ENCODE assay signal across 1 cellular context in the genomic region with DNA sequence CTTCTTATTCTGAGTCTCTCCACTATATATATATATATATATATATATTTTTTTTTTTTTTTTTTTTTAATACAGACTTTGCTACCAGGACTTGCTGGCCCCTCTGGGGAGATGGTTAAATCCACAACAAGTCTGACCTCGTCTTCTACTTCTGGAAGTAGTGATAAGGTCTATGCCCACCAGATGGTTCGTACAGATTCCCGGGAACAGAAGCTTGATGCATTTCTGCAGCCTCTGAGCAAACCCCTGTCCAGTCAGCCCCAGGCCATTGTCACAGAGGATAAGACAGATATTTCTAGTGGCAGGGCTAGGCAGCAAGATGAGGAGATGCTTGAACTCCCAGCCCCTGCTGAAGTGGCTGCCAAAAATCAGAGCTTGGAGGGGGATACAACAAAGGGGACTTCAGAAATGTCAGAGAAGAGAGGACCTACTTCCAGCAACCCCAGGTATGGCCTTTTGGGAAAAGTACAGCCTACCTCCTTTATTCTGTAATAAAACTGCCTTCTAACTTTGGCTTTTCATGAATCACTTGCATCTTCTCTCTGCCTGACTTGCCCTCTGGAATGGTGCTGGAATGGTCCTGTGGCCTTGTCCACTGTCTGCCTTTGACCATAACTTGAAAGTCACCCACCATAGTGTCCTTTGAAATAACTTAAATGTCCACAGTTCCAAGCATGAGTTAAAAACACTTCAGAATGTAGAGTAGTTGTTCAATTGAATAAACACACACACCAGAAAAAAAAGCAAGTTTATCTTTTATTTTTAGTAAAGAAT.
TF ChIP-seq lines count a peak whose summit lies in the region.

No MANE protein-coding gene starts in this region.

TF ChIP-seq in endothelial cell of umbilical vein, 7 proteins besides CTCF, POLR2A, EP300 and RAD21:
- TF ChIP-seq JUN (IDR thresholded peaks at IDR 0.05; ENCODE audit: borderline replicate concordance, insufficient read depth, insufficient read length, low read depth), result no peak
- no peak for TF ChIP-seq MYC (IDR thresholded peaks at IDR 0.05; ENCODE audit: low read depth, low read length)
- TF ChIP-seq FOS (IDR thresholded peaks at IDR 0.05; ENCODE audit: borderline replicate concordance, insufficient read depth, low read length), result no peak
- TF ChIP-seq EZH2 (IDR thresholded peaks at IDR 0.05; ENCODE audit: borderline replicate concordance, low read depth, low read length, severe bottlenecking), result no peak
- TF ChIP-seq GATA2 (IDR thresholded peaks at IDR 0.05; ENCODE audit: insufficient read depth, insufficient read length, low read depth, low read length), result no peak
- no peak for TF ChIP-seq POLR2AphosphoS5 (IDR thresholded peaks at IDR 0.05; ENCODE audit: insufficient read depth, low read depth, low read length)
- no peak for TF ChIP-seq MAX (IDR thresholded peaks at IDR 0.05; ENCODE audit: insufficient read depth, insufficient read length)
TF ChIP-seq in endothelial cell of umbilical vein: peak in this region for 0.
